Comparison of ENCODE assay signal across 8 cellular contexts in the genomic region with DNA sequence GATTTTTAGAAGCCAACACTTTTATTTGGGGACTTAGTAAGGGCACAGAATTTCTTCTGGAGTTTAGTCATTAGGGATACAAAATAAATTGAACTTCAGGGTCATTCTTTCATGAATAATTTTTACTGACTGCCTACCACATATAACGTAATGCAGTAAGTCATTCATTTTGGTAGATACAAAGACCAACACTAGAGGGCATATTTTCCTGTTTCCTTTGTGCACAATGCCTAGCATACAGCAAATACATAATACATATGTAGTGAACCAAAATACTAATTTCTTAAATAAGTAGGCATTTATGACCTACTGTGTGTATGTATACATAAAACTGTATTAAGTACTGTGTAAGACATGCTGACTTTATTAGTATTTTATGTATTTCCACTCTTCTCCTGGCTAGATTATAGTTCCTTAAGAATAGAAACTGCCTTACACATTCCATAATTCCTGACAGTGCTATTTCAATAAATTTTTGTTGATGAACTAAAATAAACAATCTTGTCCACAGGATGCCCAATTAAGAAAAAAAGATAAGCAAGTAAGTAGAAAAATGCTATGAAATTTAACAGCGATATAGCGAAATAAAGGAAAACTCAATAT. TPM values are rescaled to one million over a fixed set of nuclear protein-coding genes. Genes with fewer than 3 reads are reported as not detected.
DNase-seq lines count a peak whose midpoint lies in the region; ATAC-seq and TF ChIP-seq lines count a peak whose summit lies in the region.

No MANE protein-coding gene starts in this region.

- no peak overlapping the region for H3K27ac Mint-ChIP-seq in endothelial cell (ENCODE audit: unreplicated experiment)
- peak overlapping the region in 1 of 10 donors; percentile 0 for H3K27ac Mint-ChIP-seq in naive thymus-derived CD8-positive, alpha-beta T cell

- no peaks in the 10 kb centered on the region for H3K9me2 ChIP-seq in OCI-LY1 (ENCODE audit: low read depth, low read length)

- no peaks in the 10 kb centered on the region for H3K9me3 Mint-ChIP-seq in endothelial cell (ENCODE audit: unreplicated experiment)
- H3K9me3 Mint-ChIP-seq in naive thymus-derived CD8-positive, alpha-beta T cell, result no peaks in the 10 kb centered on the region

- H4K20me1 ChIP-seq in OCI-LY1 (ENCODE audit: insufficient read depth, low read length), result no peaks in the 10 kb centered on the region

- H3K27me3 ChIP-seq in OCI-LY1 (ENCODE audit: insufficient read depth, low read length), result no peaks in the 10 kb centered on the region

- H3K27me3 Mint-ChIP-seq in endothelial cell (ENCODE audit: unreplicated experiment), result peaks cover 4% of the 10 kb centered on the region
- no peaks in the 10 kb centered on the region for H3K27me3 Mint-ChIP-seq in naive thymus-derived CD8-positive, alpha-beta T cell

- no peaks in the 10 kb centered on the region for H3K9me3 ChIP-seq in OCI-LY1 (ENCODE audit: low read length)

- no peaks in the 10 kb centered on the region for H3F3A ChIP-seq in OCI-LY1 (ENCODE audit: insufficient read depth, low read length)

- no peaks in the 10 kb centered on the region for H3K36me3 Mint-ChIP-seq in endothelial cell (ENCODE audit: low read depth, unreplicated experiment)
- H3K36me3 Mint-ChIP-seq in naive thymus-derived CD8-positive, alpha-beta T cell, result peaks cover 0 to 4% (median 4%) of the 10 kb centered on the region in 3 donors

- no peak overlapping the region for H3K27ac ChIP-seq in OCI-LY1 (ENCODE audit: low read depth, low read length, poor library complexity, severe bottlenecking)

- H2AFZ ChIP-seq in OCI-LY1 (ENCODE audit: low read length), result no peak overlapping the region

- no peak overlapping the region for H3K9ac ChIP-seq in OCI-LY1 (ENCODE audit: low read length)

- H3K4me2 ChIP-seq in OCI-LY1 (ENCODE audit: low read length), result no peak overlapping the region

- H3K4me3 ChIP-seq in OCI-LY1 (ENCODE audit: low read depth, low read length, poor library complexity, severe bottlenecking), result no peak overlapping the region

- peaks cover 7% of the 10 kb centered on the region for H3K4me1 ChIP-seq in OCI-LY1 (ENCODE audit: insufficient read depth, low read length, severe bottlenecking)

- peak; percentile 68 for TF ChIP-seq CTCF in OCI-LY1 (IDR thresholded peaks at IDR 0.05; ENCODE audit: low read length)
- peak; percentile 75 for TF ChIP-seq CTCF in endothelial cell (IDR thresholded peaks at IDR 0.05; ENCODE audit: unreplicated experiment)

- H3K4me3 Mint-ChIP-seq in endothelial cell (ENCODE audit: unreplicated experiment), result no peak overlapping the region
- no peak overlapping the region for H3K4me3 Mint-ChIP-seq in naive thymus-derived CD8-positive, alpha-beta T cell

- POLR2A ChIA-PET in naive thymus-derived CD8-positive, alpha-beta T cell (lab: Charles Lee), result no interaction called here

- no peaks in the 10 kb centered on the region for H3K36me3 ChIP-seq in OCI-LY1 (ENCODE audit: insufficient read depth, low read length)

- H3K4me1 Mint-ChIP-seq in endothelial cell (ENCODE audit: unreplicated experiment), result peaks cover 22% of the 10 kb centered on the region
- H3K4me1 Mint-ChIP-seq in naive thymus-derived CD8-positive, alpha-beta T cell, result peaks cover 31 to 89% (median 73%) of the 10 kb centered on the region in 4 donors

- ATAC-seq in GM18907 (IDR thresholded peaks at IDR 0.05; ENCODE audit: unreplicated experiment) (peak; percentile 77), HG03565 (IDR thresholded peaks at IDR 0.05; ENCODE audit: unreplicated experiment) (peak; percentile 45), HG03460 (IDR thresholded peaks at IDR 0.05; ENCODE audit: unreplicated experiment) (no peak)
- ATAC-seq in naive thymus-derived CD8-positive, alpha-beta T cell, result peak; percentile 77 to 79

- H3K79me2 ChIP-seq in OCI-LY1 (ENCODE audit: insufficient read depth, low read length), result peaks cover 84% of the 10 kb centered on the region

- peak; percentile 12 for DNase-seq in CMK (ENCODE audit: low read depth)
- no peak for DNase-seq in endothelial cell (ENCODE audit: low spot score)
- peak in 4 of 10 donors; percentile 8 to 47 (median 46) for DNase-seq in naive thymus-derived CD8-positive, alpha-beta T cell
- no peak for DNase-seq in NK-92 treated with Interleukin-12 subunit alpha and Interleukin-12 subunit beta, amount 100 ng/mL, for 24 hours (lab: John Stamatoyannopoulos, UW)

RNA-seq across cellular contexts. Expression of a gene that starts 47.9 kb away (rescaled TPM):
- 109 TPM for total RNA-seq in endothelial cell (ENCODE audit: unreplicated experiment)
- 100 to 1,000 TPM; 123 to 133 TPM for total RNA-seq in naive thymus-derived CD8-positive, alpha-beta T cell
- polyA plus RNA-seq in naive thymus-derived CD8-positive, alpha-beta T cell, result 10 to 100 TPM; 75.4 to 84.9 (median 77.2) TPM
